Comparison of ENCODE assay signal across 1 cellular context in the genomic region with DNA sequence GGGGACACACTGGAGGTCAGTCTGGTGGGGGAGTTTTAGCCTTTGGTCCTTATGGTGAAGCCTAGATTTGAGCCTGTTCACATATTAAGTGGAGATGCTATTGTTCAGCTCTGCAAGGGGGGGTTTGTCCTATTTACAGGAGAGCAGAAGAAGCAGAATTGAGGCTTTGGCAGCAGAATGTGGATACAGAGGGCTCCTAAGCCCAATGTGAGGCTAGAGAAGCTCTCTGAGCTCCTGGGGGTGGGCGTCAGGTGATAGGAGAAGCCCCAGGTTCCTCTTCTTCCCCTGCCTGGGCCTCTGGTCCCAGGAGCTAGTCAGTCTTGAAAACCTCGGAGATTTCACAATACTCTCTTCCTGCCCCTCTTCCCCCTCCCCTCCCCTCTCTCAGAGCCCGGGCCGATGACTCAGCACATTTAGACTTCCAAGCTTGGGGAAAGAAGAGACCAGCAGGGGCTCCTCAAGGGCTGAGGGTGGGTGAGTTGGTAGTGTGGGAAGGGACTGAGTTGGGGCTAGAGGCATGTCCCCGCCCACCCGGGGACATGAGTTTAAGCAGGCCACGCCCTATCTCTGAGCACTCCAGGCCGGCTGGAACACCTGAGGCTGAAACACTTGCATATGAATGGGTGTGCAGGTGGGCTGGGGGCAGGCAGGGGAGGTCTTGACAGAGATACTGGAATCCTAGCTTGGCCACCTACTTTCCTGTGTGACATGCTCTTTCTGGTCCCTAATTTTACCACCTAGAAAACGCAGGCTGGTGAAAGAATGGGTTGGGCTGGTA.
A peak's percentile ranks its signal among the peaks of the same experiment; 100 is the strongest.
TF ChIP-seq lines count a peak whose summit lies in the region.

No MANE protein-coding gene starts in this region.

TF ChIP-seq in HEK293, 187 proteins besides CTCF, POLR2A, EP300 and RAD21 (continued from another document):
- TF ChIP-seq, protein P1, sequence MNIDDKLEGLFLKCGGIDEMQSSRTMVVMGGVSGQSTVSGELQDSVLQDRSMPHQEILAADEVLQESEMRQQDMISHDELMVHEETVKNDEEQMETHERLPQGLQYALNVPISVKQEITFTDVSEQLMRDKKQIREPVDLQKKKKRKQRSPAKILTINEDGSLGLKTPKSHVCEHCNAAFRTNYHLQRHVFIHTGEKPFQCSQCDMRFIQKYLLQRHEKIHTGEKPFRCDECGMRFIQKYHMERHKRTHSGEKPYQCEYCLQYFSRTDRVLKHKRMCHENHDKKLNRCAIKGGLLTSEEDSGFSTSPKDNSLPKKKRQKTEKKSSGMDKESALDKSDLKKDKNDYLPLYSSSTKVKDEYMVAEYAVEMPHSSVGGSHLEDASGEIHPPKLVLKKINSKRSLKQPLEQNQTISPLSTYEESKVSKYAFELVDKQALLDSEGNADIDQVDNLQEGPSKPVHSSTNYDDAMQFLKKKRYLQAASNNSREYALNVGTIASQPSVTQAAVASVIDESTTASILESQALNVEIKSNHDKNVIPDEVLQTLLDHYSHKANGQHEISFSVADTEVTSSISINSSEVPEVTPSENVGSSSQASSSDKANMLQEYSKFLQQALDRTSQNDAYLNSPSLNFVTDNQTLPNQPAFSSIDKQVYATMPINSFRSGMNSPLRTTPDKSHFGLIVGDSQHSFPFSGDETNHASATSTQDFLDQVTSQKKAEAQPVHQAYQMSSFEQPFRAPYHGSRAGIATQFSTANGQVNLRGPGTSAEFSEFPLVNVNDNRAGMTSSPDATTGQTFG (tag by site-specific recombination; IDR thresholded peaks at IDR 0.05; ENCODE audit: borderline replicate concordance): no peak
- TF ChIP-seq TCF7L2 (IDR thresholded peaks at IDR 0.05; ENCODE audit: borderline replicate concordance, low read depth, low read length): no peak
- TF ChIP-seq ZNF174 (tag by site-specific recombination; IDR thresholded peaks at IDR 0.05): no peak
- TF ChIP-seq KLF1 (tag by site-specific recombination; IDR thresholded peaks at IDR 0.05): peak; percentile 40; the same call in 1 of the 2 replicates
- TF ChIP-seq, protein P2, sequence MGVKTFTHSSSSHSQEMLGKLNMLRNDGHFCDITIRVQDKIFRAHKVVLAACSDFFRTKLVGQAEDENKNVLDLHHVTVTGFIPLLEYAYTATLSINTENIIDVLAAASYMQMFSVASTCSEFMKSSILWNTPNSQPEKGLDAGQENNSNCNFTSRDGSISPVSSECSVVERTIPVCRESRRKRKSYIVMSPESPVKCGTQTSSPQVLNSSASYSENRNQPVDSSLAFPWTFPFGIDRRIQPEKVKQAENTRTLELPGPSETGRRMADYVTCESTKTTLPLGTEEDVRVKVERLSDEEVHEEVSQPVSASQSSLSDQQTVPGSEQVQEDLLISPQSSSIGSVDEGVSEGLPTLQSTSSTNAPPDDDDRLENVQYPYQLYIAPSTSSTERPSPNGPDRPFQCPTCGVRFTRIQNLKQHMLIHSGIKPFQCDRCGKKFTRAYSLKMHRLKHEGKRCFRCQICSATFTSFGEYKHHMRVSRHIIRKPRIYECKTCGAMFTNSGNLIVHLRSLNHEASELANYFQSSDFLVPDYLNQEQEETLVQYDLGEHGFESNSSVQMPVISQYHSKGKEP (tag by site-specific recombination; IDR thresholded peaks at IDR 0.05): no peak
- TF ChIP-seq, protein P3, sequence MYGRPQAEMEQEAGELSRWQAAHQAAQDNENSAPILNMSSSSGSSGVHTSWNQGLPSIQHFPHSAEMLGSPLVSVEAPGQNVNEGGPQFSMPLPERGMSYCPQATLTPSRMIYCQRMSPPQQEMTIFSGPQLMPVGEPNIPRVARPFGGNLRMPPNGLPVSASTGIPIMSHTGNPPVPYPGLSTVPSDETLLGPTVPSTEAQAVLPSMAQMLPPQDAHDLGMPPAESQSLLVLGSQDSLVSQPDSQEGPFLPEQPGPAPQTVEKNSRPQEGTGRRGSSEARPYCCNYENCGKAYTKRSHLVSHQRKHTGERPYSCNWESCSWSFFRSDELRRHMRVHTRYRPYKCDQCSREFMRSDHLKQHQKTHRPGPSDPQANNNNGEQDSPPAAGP (tag by site-specific recombination; IDR thresholded peaks at IDR 0.05): peak; percentile 30; the same call in 1 of the 2 replicates
- TF ChIP-seq WT1 (tag by site-specific recombination; IDR thresholded peaks at IDR 0.05): no peak
- TF ChIP-seq PRDM1 (tag by site-specific recombination; IDR thresholded peaks at IDR 0.05): no peak
- no peak for TF ChIP-seq ZNF416 (tag by site-specific recombination; IDR thresholded peaks at IDR 0.05)
- TF ChIP-seq, protein P4, sequence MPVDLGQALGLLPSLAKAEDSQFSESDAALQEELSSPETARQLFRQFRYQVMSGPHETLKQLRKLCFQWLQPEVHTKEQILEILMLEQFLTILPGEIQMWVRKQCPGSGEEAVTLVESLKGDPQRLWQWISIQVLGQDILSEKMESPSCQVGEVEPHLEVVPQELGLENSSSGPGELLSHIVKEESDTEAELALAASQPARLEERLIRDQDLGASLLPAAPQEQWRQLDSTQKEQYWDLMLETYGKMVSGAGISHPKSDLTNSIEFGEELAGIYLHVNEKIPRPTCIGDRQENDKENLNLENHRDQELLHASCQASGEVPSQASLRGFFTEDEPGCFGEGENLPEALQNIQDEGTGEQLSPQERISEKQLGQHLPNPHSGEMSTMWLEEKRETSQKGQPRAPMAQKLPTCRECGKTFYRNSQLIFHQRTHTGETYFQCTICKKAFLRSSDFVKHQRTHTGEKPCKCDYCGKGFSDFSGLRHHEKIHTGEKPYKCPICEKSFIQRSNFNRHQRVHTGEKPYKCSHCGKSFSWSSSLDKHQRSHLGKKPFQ (tag by site-specific recombination; IDR thresholded peaks at IDR 0.05): no peak
- TF ChIP-seq, protein P5, sequence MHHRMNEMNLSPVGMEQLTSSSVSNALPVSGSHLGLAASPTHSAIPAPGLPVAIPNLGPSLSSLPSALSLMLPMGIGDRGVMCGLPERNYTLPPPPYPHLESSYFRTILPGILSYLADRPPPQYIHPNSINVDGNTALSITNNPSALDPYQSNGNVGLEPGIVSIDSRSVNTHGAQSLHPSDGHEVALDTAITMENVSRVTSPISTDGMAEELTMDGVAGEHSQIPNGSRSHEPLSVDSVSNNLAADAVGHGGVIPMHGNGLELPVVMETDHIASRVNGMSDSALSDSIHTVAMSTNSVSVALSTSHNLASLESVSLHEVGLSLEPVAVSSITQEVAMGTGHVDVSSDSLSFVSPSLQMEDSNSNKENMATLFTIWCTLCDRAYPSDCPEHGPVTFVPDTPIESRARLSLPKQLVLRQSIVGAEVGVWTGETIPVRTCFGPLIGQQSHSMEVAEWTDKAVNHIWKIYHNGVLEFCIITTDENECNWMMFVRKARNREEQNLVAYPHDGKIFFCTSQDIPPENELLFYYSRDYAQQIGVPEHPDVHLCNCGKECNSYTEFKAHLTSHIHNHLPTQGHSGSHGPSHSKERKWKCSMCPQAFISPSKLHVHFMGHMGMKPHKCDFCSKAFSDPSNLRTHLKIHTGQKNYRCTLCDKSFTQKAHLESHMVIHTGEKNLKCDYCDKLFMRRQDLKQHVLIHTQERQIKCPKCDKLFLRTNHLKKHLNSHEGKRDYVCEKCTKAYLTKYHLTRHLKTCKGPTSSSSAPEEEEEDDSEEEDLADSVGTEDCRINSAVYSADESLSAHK (tag by site-specific recombination; IDR thresholded peaks at IDR 0.05): 0 out of 2 replicates have a peak, but pooled peaks have one; percentile 28
- TF ChIP-seq ZNF274 (IDR thresholded peaks at IDR 0.05; ENCODE audit: low read length): no peak
- TF ChIP-seq ZNF274 (tag by site-specific recombination; IDR thresholded peaks at IDR 0.05; ENCODE audit: borderline replicate concordance): no peak
- TF ChIP-seq, protein P6, sequence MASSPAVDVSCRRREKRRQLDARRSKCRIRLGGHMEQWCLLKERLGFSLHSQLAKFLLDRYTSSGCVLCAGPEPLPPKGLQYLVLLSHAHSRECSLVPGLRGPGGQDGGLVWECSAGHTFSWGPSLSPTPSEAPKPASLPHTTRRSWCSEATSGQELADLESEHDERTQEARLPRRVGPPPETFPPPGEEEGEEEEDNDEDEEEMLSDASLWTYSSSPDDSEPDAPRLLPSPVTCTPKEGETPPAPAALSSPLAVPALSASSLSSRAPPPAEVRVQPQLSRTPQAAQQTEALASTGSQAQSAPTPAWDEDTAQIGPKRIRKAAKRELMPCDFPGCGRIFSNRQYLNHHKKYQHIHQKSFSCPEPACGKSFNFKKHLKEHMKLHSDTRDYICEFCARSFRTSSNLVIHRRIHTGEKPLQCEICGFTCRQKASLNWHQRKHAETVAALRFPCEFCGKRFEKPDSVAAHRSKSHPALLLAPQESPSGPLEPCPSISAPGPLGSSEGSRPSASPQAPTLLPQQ (tag by site-specific recombination; IDR thresholded peaks at IDR 0.05): peak; percentile 23; the same call in 1 of the 2 replicates
- TF ChIP-seq ZNF341 (tag by site-specific recombination; IDR thresholded peaks at IDR 0.05; ENCODE audit: low read depth): no peak
- TF ChIP-seq, protein P7, sequence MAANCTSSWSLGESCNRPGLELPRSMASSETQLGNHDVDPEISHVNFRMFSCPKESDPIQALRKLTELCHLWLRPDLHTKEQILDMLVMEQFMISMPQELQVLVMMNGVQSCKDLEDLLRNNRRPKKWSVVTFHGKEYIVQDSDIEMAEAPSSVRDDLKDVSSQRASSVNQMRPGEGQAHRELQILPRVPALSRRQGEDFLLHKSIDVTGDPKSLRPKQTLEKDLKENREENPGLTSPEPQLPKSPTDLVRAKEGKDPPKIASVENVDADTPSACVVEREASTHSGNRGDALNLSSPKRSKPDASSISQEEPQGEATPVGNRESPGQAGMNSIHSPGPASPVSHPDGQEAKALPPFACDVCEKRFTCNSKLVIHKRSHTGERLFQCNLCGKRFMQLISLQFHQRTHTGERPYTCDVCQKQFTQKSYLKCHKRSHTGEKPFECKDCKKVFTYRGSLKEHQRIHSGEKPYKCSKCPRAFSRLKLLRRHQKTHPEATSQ (tag by site-specific recombination; IDR thresholded peaks at IDR 0.05): no peak
- no peak for TF ChIP-seq HOXC10 (CRISPR knock-in tag; IDR thresholded peaks at IDR 0.05)
- TF ChIP-seq TRIM28 (IDR thresholded peaks at IDR 0.05; ENCODE audit: borderline replicate concordance, low read length): no peak
- TF ChIP-seq GLI2 (tag by site-specific recombination; IDR thresholded peaks at IDR 0.05; ENCODE audit: borderline replicate concordance, low read depth): no peak
- TF ChIP-seq GLIS1 (tag by site-specific recombination; IDR thresholded peaks at IDR 0.05): 0 out of 2 replicates have a peak, but pooled peaks have one; percentile 3
- peak; percentile 57; the same call in 1 of the 2 replicates for TF ChIP-seq KLF10 (tag by site-specific recombination; IDR thresholded peaks at IDR 0.05)
- TF ChIP-seq GLIS2 (tag by site-specific recombination; IDR thresholded peaks at IDR 0.05): peak; percentile 65
- TF ChIP-seq, protein P8, sequence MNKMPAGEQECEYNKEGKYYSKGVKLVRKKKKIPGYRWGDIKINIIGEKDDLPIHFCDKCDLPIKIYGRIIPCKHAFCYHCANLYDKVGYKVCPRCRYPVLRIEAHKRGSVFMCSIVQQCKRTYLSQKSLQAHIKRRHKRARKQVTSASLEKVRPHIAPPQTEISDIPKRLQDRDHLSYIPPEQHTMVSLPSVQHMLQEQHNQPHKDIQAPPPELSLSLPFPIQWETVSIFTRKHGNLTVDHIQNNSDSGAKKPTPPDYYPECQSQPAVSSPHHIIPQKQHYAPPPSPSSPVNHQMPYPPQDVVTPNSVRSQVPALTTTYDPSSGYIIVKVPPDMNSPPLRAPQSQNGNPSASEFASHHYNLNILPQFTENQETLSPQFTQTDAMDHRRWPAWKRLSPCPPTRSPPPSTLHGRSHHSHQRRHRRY (tag by site-specific recombination; IDR thresholded peaks at IDR 0.05): no peak
- 0 out of 2 replicates have a peak, but pooled peaks have one; percentile 14 for TF ChIP-seq SCRT2 (tag by site-specific recombination; IDR thresholded peaks at IDR 0.05)
- no peak for TF ChIP-seq GFI1B (tag by site-specific recombination; IDR thresholded peaks at IDR 0.05)
- TF ChIP-seq KLF9 (tag by site-specific recombination; IDR thresholded peaks at IDR 0.05; ENCODE audit: low read depth): peak; percentile 75
- TF ChIP-seq BCL11A (tag by site-specific recombination; IDR thresholded peaks at IDR 0.05; ENCODE audit: low read depth): no peak
